Comparison of ENCODE assay signal across 24 cellular contexts in the genomic region with DNA sequence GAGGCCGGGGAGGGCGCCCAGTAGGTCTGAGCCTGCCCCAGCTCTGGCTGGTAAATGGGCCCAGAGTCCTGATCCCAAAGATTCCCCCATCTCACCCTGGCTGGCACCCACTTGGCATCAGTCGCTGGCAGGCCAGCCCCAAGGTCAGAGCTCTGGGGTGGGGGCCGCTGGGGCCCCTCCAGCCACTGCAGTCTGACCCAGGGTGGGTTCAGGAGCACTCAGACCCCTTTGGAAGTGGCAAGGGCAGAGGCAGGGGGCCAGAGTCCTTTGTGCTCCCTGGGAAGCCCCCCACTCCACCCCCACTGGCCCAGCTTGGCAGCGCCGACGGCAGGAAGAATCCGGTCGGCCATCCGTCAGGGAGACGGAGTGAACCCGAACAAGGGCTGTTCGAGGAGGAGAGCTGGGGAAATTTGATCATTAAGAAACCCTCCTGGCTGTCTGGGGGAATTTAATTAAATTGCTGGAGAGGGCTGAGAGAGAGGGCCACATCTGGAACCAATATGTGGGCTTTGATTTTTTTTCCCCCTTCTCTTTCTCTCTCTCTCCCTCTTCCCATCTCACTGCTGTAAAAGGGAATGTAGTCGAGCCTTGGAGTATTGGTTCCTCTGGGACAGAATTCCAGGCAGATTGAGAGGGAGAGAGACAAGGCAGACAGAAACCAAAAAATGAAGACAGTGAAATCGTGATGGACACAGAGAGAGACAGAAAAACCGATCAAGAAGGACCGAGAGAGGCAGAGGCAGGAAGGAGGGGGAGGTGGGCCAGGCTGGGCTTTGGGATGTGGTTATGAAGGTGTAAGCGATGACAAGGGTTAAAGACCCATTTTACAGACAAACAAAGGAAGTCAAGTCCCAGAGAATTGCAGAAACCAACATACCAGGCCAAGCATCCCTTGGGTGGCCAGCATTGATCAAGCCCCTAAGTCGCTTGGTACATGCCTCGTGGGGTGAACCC. TPM values are rescaled to one million over a fixed set of nuclear protein-coding genes. Genes with fewer than 3 reads are reported as not detected.
A peak's percentile ranks its signal among the peaks of the same experiment; 100 is the strongest.
DNase-seq lines count a peak whose midpoint lies in the region; ATAC-seq and TF ChIP-seq lines count a peak whose summit lies in the region.
"Had no signal": no experiment of that assay in that cellular context is flagged by ENCODE, and none has a peak within 500 bp of the region (broad histone marks: within the 10 kb centered on the region; RNA-seq: fewer than 3 reads in every experiment).

No MANE protein-coding gene starts in this region.

- peak overlapping the region; percentile 33 to 70 for H3K27ac ChIP-seq in coronary artery
- peak overlapping the region; percentile 22 to 23 for H3K27ac ChIP-seq in aorta (ENCODE audit: low read depth in 1 of 2, low read length in 2 of 2)
- H3K27ac ChIP-seq: 22Rv1, adrenal gland had no signal

- no peaks in the 10 kb centered on the region for H3K36me3 ChIP-seq in aorta (ENCODE audit: control insufficient read depth in 1 of 2, insufficient read depth in 2 of 2, low read length in 1 of 2)
- H3K36me3 ChIP-seq: adrenal gland had no signal

- H3K4me3 ChIP-seq in coronary artery (no peak overlapping the region), aorta (ENCODE audit: low read length in 2 of 2) (no peak overlapping the region)
- H3K4me3 ChIP-seq: adrenal gland, lung had no signal

- no peaks in the 10 kb centered on the region for H3K27me3 ChIP-seq in aorta (ENCODE audit: control insufficient read depth in 1 of 2, insufficient read depth in 2 of 2, low read length in 1 of 2)
- H3K27me3 ChIP-seq: adrenal gland had no signal

- H3K4me3 Mint-ChIP-seq in activated naive CD4-positive, alpha-beta T cell treated with anti-CD3 and anti-CD28 coated beads, Interleukin-2, amount 50 U/mL, for 24 hours, result no peak overlapping the region
- no peak overlapping the region for H3K4me3 Mint-ChIP-seq in nephron
- H3K4me3 Mint-ChIP-seq: activated CD4-positive, alpha-beta memory T cell treated with anti-CD3 and anti-CD28 coated beads, Interleukin-2, amount 10 ng/mL, durations not matched to agents 7 days and 5 days; CD4-positive, alpha-beta memory T cell; dendritic cell treated with granulocyte-macrophage colony-stimulating factor and Interleukin-4, amounts not matched to agents 40 ng/mL and 50 ng/mL, for 4 days had no signal

- no peaks in the 10 kb centered on the region for H3K27me3 Mint-ChIP-seq in activated naive CD4-positive, alpha-beta T cell treated with anti-CD3 and anti-CD28 coated beads, Interleukin-2, amount 50 U/mL, for 24 hours
- peaks cover 40% of the 10 kb centered on the region for H3K27me3 Mint-ChIP-seq in nephron (ENCODE audit: low read depth)

- intact Hi-C loops in aorta (cut with DNase I), result loop anchor here in 1 of 2 donors (5.0 kb wide), 2 partner anchors 47 to 72 kb away; no protein-coding TSS in a partner anchor

- H3K9me3 Mint-ChIP-seq in activated naive CD4-positive, alpha-beta T cell treated with anti-CD3 and anti-CD28 coated beads, Interleukin-2, amount 50 U/mL, for 24 hours, result no peaks in the 10 kb centered on the region
- no peaks in the 10 kb centered on the region for H3K9me3 Mint-ChIP-seq in nephron
- H3K9me3 Mint-ChIP-seq: activated CD4-positive, alpha-beta memory T cell treated with anti-CD3 and anti-CD28 coated beads, Interleukin-2, amount 10 ng/mL, durations not matched to agents 7 days and 5 days; CD4-positive, alpha-beta memory T cell; dendritic cell treated with granulocyte-macrophage colony-stimulating factor and Interleukin-4, amounts not matched to agents 40 ng/mL and 50 ng/mL, for 4 days had no signal

- ATAC-seq in aorta (ENCODE audit: low FRiP score) (no peak), HG02885 (IDR thresholded peaks at IDR 0.05; ENCODE audit: poor library complexity, unreplicated experiment) (no peak), GM18498 (IDR thresholded peaks at IDR 0.05; ENCODE audit: unreplicated experiment) (no peak)
- ATAC-seq: Right ventricle myocardium inferior had no signal

- TF ChIP-seq CTCF in coronary artery (IDR thresholded peaks at IDR 0.05) (no peak), nephron (IDR thresholded peaks at IDR 0.05; ENCODE audit: unreplicated experiment in 3 of 3) (no peak)

- H3K36me3 Mint-ChIP-seq in activated naive CD4-positive, alpha-beta T cell treated with anti-CD3 and anti-CD28 coated beads, Interleukin-2, amount 50 U/mL, for 24 hours, result no peaks in the 10 kb centered on the region
- H3K36me3 Mint-ChIP-seq in nephron (ENCODE audit: low read depth), result peaks cover 4% of the 10 kb centered on the region
- H3K36me3 Mint-ChIP-seq: CD4-positive, alpha-beta memory T cell had no signal

- WGBS in aorta, 2 donors, result 58 to 63% methylated on average over 20 of the region's 20 CpGs

- H3K4me1 ChIP-seq in aorta (ENCODE audit: control insufficient read depth in 1 of 2, insufficient read depth in 2 of 2, low read length in 2 of 2), result no peaks in the 10 kb centered on the region

- H3K27ac Mint-ChIP-seq in activated naive CD4-positive, alpha-beta T cell treated with anti-CD3 and anti-CD28 coated beads, Interleukin-2, amount 50 U/mL, for 24 hours, result peak overlapping the region; percentile 20
- H3K27ac Mint-ChIP-seq in nephron, result peak overlapping the region; percentile 69 to 80 (median 75)
- H3K27ac Mint-ChIP-seq: activated CD4-positive, alpha-beta memory T cell treated with anti-CD3 and anti-CD28 coated beads, Interleukin-2, amount 10 ng/mL, durations not matched to agents 7 days and 5 days; dendritic cell treated with granulocyte-macrophage colony-stimulating factor and Interleukin-4, amounts not matched to agents 40 ng/mL and 50 ng/mL, for 4 days had no signal

- no peaks in the 10 kb centered on the region for H3K4me1 Mint-ChIP-seq in activated naive CD4-positive, alpha-beta T cell treated with anti-CD3 and anti-CD28 coated beads, Interleukin-2, amount 50 U/mL, for 24 hours
- H3K4me1 Mint-ChIP-seq in nephron, result peaks cover 19% of the 10 kb centered on the region
- H3K4me1 Mint-ChIP-seq: activated CD4-positive, alpha-beta memory T cell treated with anti-CD3 and anti-CD28 coated beads, Interleukin-2, amount 10 ng/mL, durations not matched to agents 7 days and 5 days; CD4-positive, alpha-beta memory T cell had no signal

- DNase-seq in activated naive CD4-positive, alpha-beta T cell (lab: John Stamatoyannopoulos, UW), result no peak
- DNase-seq in coronary artery (ENCODE audit: low spot score) (no peak), aorta (no peak)
- DNase-seq in activated effector memory CD4-positive, alpha-beta T cell treated with Interleukin-2 at 50 U/mL for 16 hours, result no peak
- DNase-seq: activated CD4-positive, alpha-beta memory T cell treated with anti-CD3 and anti-CD28 coated beads, Interleukin-2, amount 10 ng/mL, durations not matched to agents 7 days and 5 days; activated CD4-positive, CD25-positive, alpha-beta regulatory T cell treated with anti-CD3 and anti-CD28 coated beads, Interleukin-2, amount 50 U/mL, for 72 hours; CD4-positive, alpha-beta memory T cell; HCEC 1CT; NCI-H1105 treated with DMSO at 0.1 percent for 48 hours; NCI-H2029; NCI-H446; T-helper 1 cell had no signal

- H3K9me3 ChIP-seq in aorta (ENCODE audit: control insufficient read depth, low read length), result no peaks in the 10 kb centered on the region
- H3K9me3 ChIP-seq: adrenal gland had no signal

RNA-seq across cellular contexts. Expression of a gene that starts 8.1 kb away (rescaled TPM):
- 10 to 100 TPM; 15.8 to 20.8 TPM for total RNA-seq in aorta
- polyA plus RNA-seq in aorta, result 10 to 100 TPM in 1 of 2 donors, 1 to 10 TPM in 1; 6.0 to 20.3 TPM

RNA-seq across cellular contexts. Expression of a gene that starts 15.4 kb away (rescaled TPM):
- 10 to 100 TPM; 51.9 to 68.8 TPM for total RNA-seq in aorta
- 10 to 100 TPM; 27.7 to 52.6 TPM for polyA plus RNA-seq in aorta
- total RNA-seq: activated CD4-positive, alpha-beta memory T cell treated with anti-CD3 and anti-CD28 coated beads, Interleukin-2, amount 10 ng/mL, durations not matched to agents 7 days and 5 days; CD4-positive, alpha-beta memory T cell; kidney epithelial cell had no signal
- polyA plus RNA-seq: CD4-positive, alpha-beta memory T cell had no signal

RNA-seq across cellular contexts. Expression of a gene that starts 24.0 kb away (rescaled TPM):
- total RNA-seq in aorta, result 10 to 100 TPM; 22.7 to 25.6 TPM
- polyA plus RNA-seq in aorta, result 10 to 100 TPM; 34.3 to 41.1 TPM

RNA-seq across cellular contexts. Expression of a gene that starts 29.1 kb away (rescaled TPM):
- total RNA-seq in aorta, result under 1 TPM; 0.30 to 0.62 TPM
- polyA plus RNA-seq in aorta, result 1 to 10 TPM in 1 of 2 donors, not detected in 1; 4.8 TPM
- total RNA-seq: activated CD4-positive, alpha-beta memory T cell treated with anti-CD3 and anti-CD28 coated beads, Interleukin-2, amount 10 ng/mL, durations not matched to agents 7 days and 5 days; CD4-positive, alpha-beta memory T cell; kidney epithelial cell; omental fat pad; Right ventricle myocardium inferior; temporal lobe had no signal
- polyA plus RNA-seq: CD4-positive, alpha-beta memory T cell; lung had no signal
